8 cellular contexts compared by ENCODE assay signal in genomic region chr6:45419574-45420082, GRCh38. TPM values are rescaled to one million over a fixed set of nuclear protein-coding genes. Genes with fewer than 3 reads are reported as not detected.
A peak's percentile ranks its signal among the peaks of the same experiment; 100 is the strongest.
DNase-seq lines count a peak whose midpoint lies in the region; ATAC-seq and TF ChIP-seq lines count a peak whose summit lies in the region.

No MANE protein-coding gene starts in this region.

- DNase-seq in GM10248 (ENCODE audit: extremely low spot score) (peak; percentile 39), NCI-H510A (lab: John Stamatoyannopoulos, UW) (peak; percentile 74)
- peak; percentile 40 to 58 (median 44) for DNase-seq in activated CD8-positive, alpha-beta memory T cell treated with anti-CD3 and anti-CD28 coated beads for 48 hours (ENCODE audit: low read depth in 2 of 3, low spot score in 2 of 3)
- peak; percentile 29 to 74 (median 44) for DNase-seq in naive thymus-derived CD8-positive, alpha-beta T cell

- H3K4me3 Mint-ChIP-seq in naive thymus-derived CD8-positive, alpha-beta T cell: peak overlapping the region; percentile 88 to 98 (median 96)

- H3K4me3 ChIP-seq in esophagus (ENCODE audit: low read depth in 1 of 2, low read length in 2 of 2) (peak overlapping the region; percentile 13 to 28), stomach smooth muscle (ENCODE audit: low read length in 2 of 2) (peak overlapping the region; percentile 38 to 58)

- H3K27me3 Mint-ChIP-seq in naive thymus-derived CD8-positive, alpha-beta T cell: peaks cover 0 to 29% (median 0%) of the 10 kb centered on the region in 5 donors

- 5 to 8% methylated on average over 38 of the region's 38 CpGs for WGBS in esophagus, 2 donors

- peak; percentile 41 for TF ChIP-seq CTCF in GM10248 (IDR thresholded peaks at IDR 0.05; ENCODE audit: control extremely low read depth, extremely low read depth, low read depth, missing control alignments)

- CTCF ChIA-PET in GM10248 (lab: Yijun Ruan, JAX): interaction anchor here (0.8 to 4.6 kb wide), 6 partner anchors 24 to 789 kb away, joined by 3 to 26 read pairs (median 3); no protein-coding TSS in a partner anchor

- H3K27ac Mint-ChIP-seq in naive thymus-derived CD8-positive, alpha-beta T cell: peak overlapping the region; percentile 54 to 96 (median 90)

- H3K27ac ChIP-seq in esophagus (ENCODE audit: low read depth in 2 of 2, low read length in 1 of 2) (no peak overlapping the region), stomach smooth muscle (ENCODE audit: low read length) (no peak overlapping the region)

- H3K9me3 ChIP-seq in esophagus (ENCODE audit: control insufficient read depth in 2 of 2, insufficient read depth in 1 of 2, low read depth in 1 of 2, low read length in 1 of 2) (no peaks in the 10 kb centered on the region), stomach smooth muscle (ENCODE audit: control insufficient read depth in 2 of 2, low read length in 2 of 2) (no peaks in the 10 kb centered on the region)

- H3K9me3 Mint-ChIP-seq in naive thymus-derived CD8-positive, alpha-beta T cell: no peaks in the 10 kb centered on the region

- no peaks in the 10 kb centered on the region for H3K36me3 ChIP-seq in esophagus (ENCODE audit: control insufficient read depth in 2 of 2, insufficient read depth in 2 of 2, low read length in 1 of 2)
- no peaks in the 10 kb centered on the region for H3K36me3 ChIP-seq in stomach smooth muscle (ENCODE audit: control insufficient read depth in 2 of 2, insufficient read depth in 2 of 2, low read length in 2 of 2)

- H3K4me1 ChIP-seq in esophagus (ENCODE audit: control insufficient read depth in 2 of 2, insufficient read depth in 2 of 2, low read length in 1 of 2) (peaks cover 8 to 10% of the 10 kb centered on the region in 2 donors), stomach smooth muscle (ENCODE audit: control insufficient read depth, insufficient read depth, low read length) (peaks cover 31% of the 10 kb centered on the region)

- H3K4me1 Mint-ChIP-seq in naive thymus-derived CD8-positive, alpha-beta T cell: peaks cover 21 to 64% (median 39%) of the 10 kb centered on the region in 4 donors

- peaks cover 0 to 3% of the 10 kb centered on the region in 2 donors for H3K27me3 ChIP-seq in esophagus (ENCODE audit: control insufficient read depth in 1 of 2, insufficient read depth in 2 of 2, low read length in 2 of 2)
- H3K27me3 ChIP-seq in stomach smooth muscle (ENCODE audit: control insufficient read depth in 1 of 2, insufficient read depth in 2 of 2, low read length in 2 of 2): peaks cover 38 to 68% of the 10 kb centered on the region in 2 donors

- peak; percentile 33 to 42 for ATAC-seq in naive thymus-derived CD8-positive, alpha-beta T cell
- ATAC-seq in GM21423 (IDR thresholded peaks at IDR 0.05; ENCODE audit: unreplicated experiment): no peak
- ATAC-seq in GM18517 (IDR thresholded peaks at IDR 0.05; ENCODE audit: unreplicated experiment): no peak

- no peak overlapping the region for H3K9ac ChIP-seq in stomach smooth muscle (ENCODE audit: low read length in 2 of 2)

- POLR2A ChIA-PET in GM10248 (lab: Yijun Ruan, JAX): no interaction called here
- POLR2A ChIA-PET in naive thymus-derived CD8-positive, alpha-beta T cell (lab: Charles Lee): interaction anchor here (1.0 to 3.6 kb wide), 4 partner anchors 42 to 764 kb away, joined by 3 to 24 read pairs (median 4); partner anchors contain the start of gene SUPT3H

- peaks cover 0 to 2% (median 0%) of the 10 kb centered on the region in 3 donors for H3K36me3 Mint-ChIP-seq in naive thymus-derived CD8-positive, alpha-beta T cell

RNA-seq across cellular contexts. Expression of gene SUPT3H, which starts 41.9 kb away (rescaled TPM):
- 1 to 10 TPM; 2.8 to 3.6 TPM for polyA plus RNA-seq in esophagus
- 10 to 100 TPM; 19.4 to 20.6 TPM for total RNA-seq in naive thymus-derived CD8-positive, alpha-beta T cell
- 10 to 100 TPM; 16.9 to 20.8 (median 20.0) TPM for polyA plus RNA-seq in naive thymus-derived CD8-positive, alpha-beta T cell

Comparison
In these comparisons a context has a peak if more than half of its experiments do, and no peak if none do; other contexts are left out.
1. ATAC-seq: peak in naive thymus-derived CD8-positive, alpha-beta T cell (2 of 2); none in GM21423 (single experiment) and GM18517 (single experiment).
2. Peak in every context shown above with its lines, with median percentiles within 50 percentile points of each other: DNase-seq.